Comparison of ENCODE assay signal across 24 cellular contexts in the genomic region with DNA sequence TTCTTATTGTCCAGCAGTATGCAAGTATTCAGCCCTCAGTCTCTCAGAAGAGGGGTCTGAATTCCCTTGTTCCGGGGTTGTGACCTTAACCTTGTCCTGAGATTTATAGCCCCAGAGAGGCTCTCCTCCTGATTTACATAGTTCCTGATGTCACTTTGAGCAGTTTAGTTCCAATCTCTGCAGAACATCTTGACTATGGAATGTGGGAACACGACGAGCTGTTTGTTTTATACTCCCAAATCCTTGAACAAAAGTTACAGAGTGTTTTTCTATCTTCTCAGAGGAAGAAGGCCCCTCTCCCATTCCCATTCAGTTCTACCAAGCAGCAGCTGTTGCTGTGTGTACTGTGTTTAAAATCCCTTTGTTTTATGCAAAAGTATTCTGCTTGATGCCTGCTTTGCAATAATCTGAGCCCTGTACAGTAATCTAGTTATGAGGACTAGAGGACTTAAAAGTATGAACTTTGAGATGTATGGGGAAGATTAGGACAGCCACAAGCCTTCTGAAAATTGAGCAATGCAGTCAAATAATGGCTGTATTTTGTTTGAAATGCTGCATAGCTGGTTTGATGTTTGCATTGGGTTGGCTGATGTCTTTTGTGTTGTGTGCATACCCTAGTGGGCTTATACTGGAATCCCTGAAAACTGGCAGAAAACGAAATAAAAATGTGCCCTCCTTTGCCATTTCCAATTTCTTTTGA.
A peak's percentile ranks its signal among the peaks of the same experiment; 100 is the strongest.
DNase-seq lines count a peak whose midpoint lies in the region; TF ChIP-seq lines count a peak whose summit lies in the region.
"Had no signal": no experiment of that assay in that cellular context is flagged by ENCODE, and none has a peak within 500 bp of the region (broad histone marks: within the 10 kb centered on the region; RNA-seq: fewer than 3 reads in every experiment).

No MANE protein-coding gene starts in this region.

- DNase-seq in glomerular endothelial cell (ENCODE audit: extremely low read depth, low read depth, low spot score) (peak; percentile 47), neuronal stem cell (ENCODE audit: low spot score) (no peak), testis (no peak), spleen (no peak), amygdala (lab: John Stamatoyannopoulos, UW) (no peak), cardiac septum (ENCODE audit: low spot score) (no peak)
- DNase-seq: activated CD4-positive, alpha-beta T cell treated with anti-CD3 and anti-CD28 coated beads for 36 hours; activated CD8-positive, alpha-beta T cell treated with anti-CD3 and anti-CD28 coated beads, Interleukin-2, amount 10 ng/mL, durations not matched to agents 7 days and 5 days; activated gamma-delta T cell treated with Interleukin-2 at 50 U/mL for 16 hours; glutamatergic neuron; NCI-H1105 treated with DMSO at 0.1 percent for 48 hours; NCI-H2029 treated with DMSO at 0.1 percent for 48 hours; NCI-H226; NCI-H748 treated with DMSO at 0.1 percent for 48 hours; occipital lobe; retina; RPMI8226; SK-N-SH; stimulated activated CD4-positive, alpha-beta T cell treated with anti-CD3 and anti-CD28 coated beads, Interleukin-12 subunit alpha, Interleukin-12 subunit beta, amount 100 ng/mL, for 4 hours; stimulated activated CD4-positive, alpha-beta T cell treated with anti-CD3 and anti-CD28 coated beads, Interleukin-4, amount 100 ng/mL, for 1 hour; T-helper 17 cell had no signal

- no peak overlapping the region for H3K4ac ChIP-seq in neuronal stem cell (ENCODE audit: low read length)

- H2AK5ac ChIP-seq in neuronal stem cell (ENCODE audit: low read depth, low read length), result no peak overlapping the region

- TF ChIP-seq CTCF in VCaP (conservative IDR thresholded peaks at IDR 0.05) (no peak), testis (IDR thresholded peaks at IDR 0.05) (no peak), spleen (IDR thresholded peaks at IDR 0.05 in 8 of 11, conservative IDR thresholded peaks at IDR 0.05 in 3 of 11) (no peak)

- H3K4me3 ChIP-seq in neuronal stem cell (ENCODE audit: low read length in 2 of 2) (no peak overlapping the region), testis (no peak overlapping the region), spleen (no peak overlapping the region)
- H3K4me3 ChIP-seq: K562, lung had no signal

- peaks cover 6 to 17% of the 10 kb centered on the region in 2 donors for H3K4me1 ChIP-seq in neuronal stem cell (ENCODE audit: control insufficient read depth in 2 of 2, insufficient read depth in 1 of 2, low read depth in 1 of 2, low read length in 2 of 2)
- peaks cover 27% of the 10 kb centered on the region for H3K4me1 ChIP-seq in testis
- peaks cover 0 to 11% (median 3%) of the 10 kb centered on the region in 6 donors for H3K4me1 ChIP-seq in spleen

- H4K8ac ChIP-seq in neuronal stem cell (ENCODE audit: low read depth, low read length), result no peak overlapping the region

- H3K36me3 ChIP-seq in neuronal stem cell (replicated peaks in 1 of 2; ENCODE audit: control insufficient read depth in 2 of 2, insufficient read depth in 2 of 2, low read length in 2 of 2) (no peaks in the 10 kb centered on the region), testis (ENCODE audit: low read depth, missing control alignments) (no peaks in the 10 kb centered on the region), spleen (no peaks in the 10 kb centered on the region)

- no peak overlapping the region for H2BK12ac ChIP-seq in neuronal stem cell (ENCODE audit: low read length)

- intact Hi-C loops in testis (cut with DNase I; ENCODE audit: low total_unique reads), result no loop called here
- intact Hi-C loops in spleen (cut with DNase I; ENCODE audit: low total_unique reads), result no loop called here
- intact Hi-C loops in cardiac septum (cut with DNase I), result no loop called here

- H3K27me3 ChIP-seq in neuronal stem cell (ENCODE audit: control insufficient read depth in 3 of 3, insufficient read depth in 3 of 3, low read depth in 1 of 3, low read length in 3 of 3), result no peaks in the 10 kb centered on the region
- H3K27me3 ChIP-seq in testis, result no peaks in the 10 kb centered on the region
- H3K27me3 ChIP-seq in spleen (replicated peaks in 1 of 7), result no peaks in the 10 kb centered on the region

- WGBS in neuronal stem cell (ENCODE audit: extremely low coverage in 2 of 2, insufficient read length in 2 of 2, insufficient replicate concordance in 1 of 2), 2 donors, result no CpG with 5 or more reads among the region's 4 CpGs
- WGBS in testis, 2 donors, result 36 to 40% methylated on average over 4 of the region's 4 CpGs
- WGBS in spleen, 5 donors, result 41 to 69% (median 59%) methylated on average over 4 of the region's 4 CpGs

- no peak overlapping the region for H3K9ac ChIP-seq in neuronal stem cell (ENCODE audit: low read depth, low read length, poor library complexity)
- H3K9ac ChIP-seq: SK-N-SH had no signal

- H3K14ac ChIP-seq in neuronal stem cell (ENCODE audit: low read length), result no peak overlapping the region

- no peaks in the 10 kb centered on the region for H3K79me1 ChIP-seq in neuronal stem cell (ENCODE audit: low read depth, low read length)

- H2AFZ ChIP-seq in neuronal stem cell (ENCODE audit: low read length), result peak overlapping the region; percentile 39

- H4K91ac ChIP-seq in neuronal stem cell (ENCODE audit: low read depth, low read length, poor library complexity), result no peak overlapping the region

- no peaks in the 10 kb centered on the region for H3K9me3 ChIP-seq in neuronal stem cell (replicated peaks in 1 of 2; ENCODE audit: control insufficient read depth in 2 of 2, insufficient read depth in 1 of 2, low read depth in 1 of 2, low read length in 2 of 2)
- H3K9me3 ChIP-seq in testis, result no peaks in the 10 kb centered on the region
- no peaks in the 10 kb centered on the region for H3K9me3 ChIP-seq in spleen
- H3K9me3 ChIP-seq: SK-N-SH had no signal

- no peak overlapping the region for H3K18ac ChIP-seq in neuronal stem cell (ENCODE audit: low read length)

- H2BK15ac ChIP-seq in neuronal stem cell (ENCODE audit: low read length), result no peak overlapping the region

- TF ChIP-seq POLR2A in testis (IDR thresholded peaks at IDR 0.05), result no peak
- TF ChIP-seq POLR2A in spleen (IDR thresholded peaks at IDR 0.05), result no peak

- 0 out of 2 replicates have a peak overlapping the region, but pooled peaks have one; percentile 15 for H3K27ac ChIP-seq in VCaP
- no peak overlapping the region for H3K27ac ChIP-seq in neuronal stem cell (replicated peaks; ENCODE audit: low read length)
- H3K27ac ChIP-seq in testis, result peak overlapping the region; percentile 62 to 78
- peak overlapping the region in 4 of 8 donors; percentile 49 to 68 (median 61) for H3K27ac ChIP-seq in spleen

- H2BK5ac ChIP-seq in neuronal stem cell (ENCODE audit: low read length), result no peak overlapping the region

- H3K23ac ChIP-seq in neuronal stem cell (ENCODE audit: low read depth, low read length, poor library complexity), result no peak overlapping the region

- no peak overlapping the region for H3K4me2 ChIP-seq in neuronal stem cell (ENCODE audit: insufficient read depth, low read length, poor library complexity, severe bottlenecking)
- H3K4me2 ChIP-seq: SK-N-SH had no signal

- no peak overlapping the region for H2BK120ac ChIP-seq in neuronal stem cell (ENCODE audit: low read depth, low read length)
